In genomic region chr2:36358317-36358659, GRCh38 we compare ENCODE assay signal across 8 cellular contexts. TPM values are rescaled to one million over a fixed set of nuclear protein-coding genes. Genes with fewer than 3 reads are reported as not detected.
DNase-seq lines count a peak whose midpoint lies in the region; ATAC-seq and TF ChIP-seq lines count a peak whose summit lies in the region.

No MANE protein-coding gene starts in this region.

- ATAC-seq in gastrocnemius medialis = no peak

- intact Hi-C loops in gastrocnemius medialis (cut with DNase I; ENCODE audit: low total_unique reads) = loop anchor here (5.0 kb wide), 1 partner anchor 99 kb away; no protein-coding TSS in a partner anchor

- H3K4me3 ChIP-seq in foreskin fibroblast (ENCODE audit: low read depth in 1 of 2, low read length in 2 of 2) (peak overlapping the region; percentile 88 to 89), gastrocnemius medialis (peak overlapping the region; percentile 82 to 95 (median 90))

- DNase-seq in GM03348 (ENCODE audit: low spot score) = peak; percentile 51
- DNase-seq in foreskin fibroblast = peak in 1 of 2 donors; percentile 64
- no peak for DNase-seq in gastrocnemius medialis
- DNase-seq in NCI-H345 treated with DMSO at 0.1 percent for 48 hours (lab: John Stamatoyannopoulos, UW; ENCODE audit: unreplicated experiment) = no peak
- no peak for DNase-seq in NCI-H2196 treated with DMSO at 0.1 percent for 48 hours (lab: John Stamatoyannopoulos, UW; ENCODE audit: unreplicated experiment)
- DNase-seq in activated CD4-positive, CD25-positive, alpha-beta regulatory T cell (lab: John Stamatoyannopoulos, UW) = no peak
- DNase-seq in germinal center (ENCODE audit: low spot score) = no peak

- in situ Hi-C loops in gastrocnemius medialis (cut with MboI; ENCODE audit: low sequenced_read_pairs in 4 of 4) = loop anchor here (10.0 kb wide), 1 partner anchor 147 kb away; no protein-coding TSS in a partner anchor

- H3K27me3 ChIP-seq in gastrocnemius medialis = no peaks in the 10 kb centered on the region

- no peak for TF ChIP-seq POLR2A in gastrocnemius medialis (IDR thresholded peaks at IDR 0.05)

- H3K4me1 ChIP-seq in gastrocnemius medialis = peaks cover 57 to 59% of the 10 kb centered on the region in 2 donors

- no peaks in the 10 kb centered on the region for H3K36me3 ChIP-seq in gastrocnemius medialis

- peak overlapping the region; percentile 83 for H3K27ac ChIP-seq in VCaP
- peak overlapping the region; percentile 81 to 97 (median 84) for H3K27ac ChIP-seq in gastrocnemius medialis

- TF ChIP-seq CTCF in VCaP (conservative IDR thresholded peaks at IDR 0.05) = no peak
- no peak for TF ChIP-seq CTCF in foreskin fibroblast (IDR thresholded peaks at IDR 0.05; ENCODE audit: low read depth, low read length)
- no peak for TF ChIP-seq CTCF in gastrocnemius medialis (IDR thresholded peaks at IDR 0.05 in 4 of 5, conservative IDR thresholded peaks at IDR 0.05 in 1 of 5)

- H3K9me3 ChIP-seq in gastrocnemius medialis = no peaks in the 10 kb centered on the region

RNA-seq across cellular contexts. Expression of gene CRIM1, which starts 2.7 kb away (rescaled TPM):
- total RNA-seq in gastrocnemius medialis = 100 to 1,000 TPM in 2 of 4 donors, 10 to 100 TPM in 2; 93.2 to 194 (median 119) TPM
